In genomic region chr2:109513230-109513629, GRCh38 we compare ENCODE assay signal across 2 cellular contexts.
TF ChIP-seq lines count a peak whose summit lies in the region.

No MANE protein-coding gene starts in this region.

TF ChIP-seq in HepG2, 621 proteins besides CTCF, POLR2A, EP300 and RAD21:
- TF ChIP-seq IKZF1 (IDR thresholded peaks at IDR 0.05) (0 out of 2 replicates have a peak, but pooled peaks have one; percentile 68), TBX3 (IDR thresholded peaks at IDR 0.05; ENCODE audit: borderline replicate concordance) (0 out of 2 replicates have a peak, but pooled peaks have one; percentile 5), AKAP8 (CRISPR knock-in tag; IDR thresholded peaks at IDR 0.05) (no peak), CHCHD3 (CRISPR knock-in tag; IDR thresholded peaks at IDR 0.05) (0 out of 2 replicates have a peak, but pooled peaks have one; percentile 72), ZSCAN12 (CRISPR knock-in tag; IDR thresholded peaks at IDR 0.05) (no peak), MNT (IDR thresholded peaks at IDR 0.05) (peak; percentile 100), ZNF207 (IDR thresholded peaks at IDR 0.05; ENCODE audit: borderline replicate concordance) (peak; percentile 91; the same call in 1 of the 2 replicates), ZSCAN30 (CRISPR knock-in tag; IDR thresholded peaks at IDR 0.05) (no peak), CEBPG (CRISPR knock-in tag; IDR thresholded peaks at IDR 0.05) (no peak), ARNT (IDR thresholded peaks at IDR 0.05) (0 out of 2 replicates have a peak, but pooled peaks have one; percentile 31), NBN (conservative IDR thresholded peaks at IDR 0.05) (0 out of 2 replicates have a peak, but pooled peaks have one; percentile 47)

TF ChIP-seq in endothelial cell of umbilical vein, 7 proteins besides CTCF, POLR2A, EP300 and RAD21:
- TF ChIP-seq GATA2 (IDR thresholded peaks at IDR 0.05; ENCODE audit: insufficient read depth, insufficient read length, low read depth, low read length) (no peak), EZH2 (IDR thresholded peaks at IDR 0.05; ENCODE audit: borderline replicate concordance, low read depth, low read length, severe bottlenecking) (no peak), MAX (IDR thresholded peaks at IDR 0.05; ENCODE audit: insufficient read depth, insufficient read length) (peak; percentile 16), POLR2AphosphoS5 (IDR thresholded peaks at IDR 0.05; ENCODE audit: insufficient read depth, low read depth, low read length) (no peak), FOS (IDR thresholded peaks at IDR 0.05; ENCODE audit: borderline replicate concordance, insufficient read depth, low read length) (no peak), MYC (IDR thresholded peaks at IDR 0.05; ENCODE audit: low read depth, low read length) (no peak), JUN (IDR thresholded peaks at IDR 0.05; ENCODE audit: borderline replicate concordance, insufficient read depth, insufficient read length, low read depth) (no peak)
